Comparison of ENCODE assay signal across 8 cellular contexts in the genomic region with DNA sequence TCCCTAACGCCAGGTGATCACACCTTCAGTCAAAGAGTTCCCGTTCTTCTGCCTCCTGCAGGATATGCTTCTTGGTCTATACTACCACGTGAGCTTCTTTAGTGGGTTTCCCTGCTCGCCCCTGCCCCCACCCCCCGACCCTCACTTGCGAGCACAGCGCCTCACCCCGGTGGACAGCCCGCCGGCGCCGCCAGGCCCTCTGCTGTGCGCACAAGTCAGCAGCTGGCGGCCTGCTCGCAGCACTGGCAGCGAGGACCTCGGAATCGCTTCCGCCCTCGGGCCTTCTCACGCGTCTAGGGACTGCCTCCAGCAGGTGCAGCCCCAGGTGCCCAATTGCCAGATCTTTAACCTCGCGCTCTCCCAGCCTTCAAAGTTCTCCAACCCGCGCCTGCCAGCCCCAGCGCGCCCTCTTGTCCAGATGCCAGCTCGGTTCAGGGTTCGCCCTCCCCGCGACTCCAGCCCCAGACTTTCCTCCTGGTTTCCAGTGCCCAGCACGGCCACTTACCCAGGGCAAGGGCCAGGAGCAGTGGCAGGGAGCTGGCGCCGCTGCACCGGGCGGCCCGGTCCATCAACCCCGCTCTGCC. TPM values are rescaled to one million over a fixed set of nuclear protein-coding genes. Genes with fewer than 3 reads are reported as not detected.
DNase-seq lines count a peak whose midpoint lies in the region; ATAC-seq, FAIRE-seq and TF ChIP-seq lines count a peak whose summit lies in the region.

No MANE protein-coding gene starts in this region.

- CTCF ChIA-PET in Panc1 (lab: Charles Lee), result no interaction called here
- CTCF ChIA-PET in endothelial cell of umbilical vein (lab: Charles Lee), result interaction anchor here (0.6 to 1.5 kb wide), 9 partner anchors 41 to 605 kb away, joined by 3 to 9 read pairs (median 3); no protein-coding TSS in a partner anchor

- in situ Hi-C loops in Panc1 (cut with HindIII; ENCODE audit: low pct_unique_long_range_greater_than_20kb, low sequenced_read_pairs), result no loop called here

- H2AFZ ChIP-seq in endothelial cell of umbilical vein (ENCODE audit: low read depth, low read length), result peak overlapping the region; percentile 84

- no peaks in the 10 kb centered on the region for H4K20me1 ChIP-seq in endothelial cell of umbilical vein (replicated peaks; ENCODE audit: control insufficient read depth, extremely low read depth, insufficient read depth, low read length)

- H3K9ac ChIP-seq in endothelial cell of umbilical vein (replicated peaks; ENCODE audit: extremely low read depth, insufficient read depth, low read length), result peak overlapping the region; percentile 24

- ATAC-seq in HG02678 (IDR thresholded peaks at IDR 0.05; ENCODE audit: unreplicated experiment) (peak; percentile 54), Panc1 (peak; percentile 78), aorta (ENCODE audit: low FRiP score) (peak; percentile 83)

- no peaks in the 10 kb centered on the region; the same call in 1 of the 2 replicates for H3K36me3 ChIP-seq in Panc1 (ENCODE audit: control insufficient read depth, insufficient read depth, low read length)
- H3K36me3 ChIP-seq in endothelial cell of umbilical vein (ENCODE audit: control insufficient read depth in 2 of 2, extremely low read depth in 1 of 2, insufficient read depth in 2 of 2, low read length in 2 of 2), result no peaks in the 10 kb centered on the region
- no peaks in the 10 kb centered on the region for H3K36me3 ChIP-seq in aorta (ENCODE audit: control insufficient read depth in 1 of 2, insufficient read depth in 2 of 2, low read length in 1 of 2)

- H3K9me1 ChIP-seq in endothelial cell of umbilical vein (replicated peaks; ENCODE audit: control insufficient read depth, extremely low read depth, insufficient read depth, low read length), result no peaks in the 10 kb centered on the region

- dilution Hi-C loops in endothelial cell of umbilical vein (cut with MboI; ENCODE audit: extremely low pct_ligation_motif_present, low sequenced_read_pairs), result no loop called here

- intact Hi-C loops in Panc1 (cut with micrococcal nuclease; ENCODE audit: unreplicated experiment), result no loop called here
- intact Hi-C loops in endothelial cell of umbilical vein (cut with micrococcal nuclease), result loop anchor here (2.0 kb wide), 1 partner anchor 473 kb away; no protein-coding TSS in a partner anchor
- intact Hi-C loops in aorta (cut with DNase I), result loop anchor here in 1 of 2 donors (5.0 to 10.0 kb wide), 3 partner anchors 102 to 419 kb away; no protein-coding TSS in a partner anchor

- H3K9me3 ChIP-seq in Panc1 (ENCODE audit: control insufficient read depth, insufficient read depth, low read depth, low read length), result no peaks in the 10 kb centered on the region
- H3K9me3 ChIP-seq in endothelial cell of umbilical vein (replicated peaks; ENCODE audit: control insufficient read depth, insufficient read depth, low read length), result no peaks in the 10 kb centered on the region
- H3K9me3 ChIP-seq in aorta (ENCODE audit: control insufficient read depth, low read length), result no peaks in the 10 kb centered on the region

- peak overlapping the region; percentile 72 for H3K4me2 ChIP-seq in endothelial cell of umbilical vein (ENCODE audit: insufficient read depth, low read length)

- BruUV-seq in Panc1 (replicated peaks; lab: Mats Ljungman, UMichigan) (no TSS peak), endothelial cell of umbilical vein (replicated peaks; lab: Mats Ljungman, UMichigan) (no TSS peak)

- H3K4me3 ChIP-seq in Panc1 (ENCODE audit: low read depth in 2 of 2, low read length in 2 of 2) (peak overlapping the region; percentile 37 to 63), endothelial cell of umbilical vein (replicated peaks in 1 of 3; ENCODE audit: insufficient read depth in 1 of 3, low read depth in 1 of 3, low read length in 3 of 3) (peak overlapping the region; percentile 16 to 50 (median 39)), aorta (ENCODE audit: low read length in 2 of 2) (peak overlapping the region; percentile 56 to 78)

- POLR2A ChIA-PET in Panc1 (lab: Charles Lee) (no interaction called here), endothelial cell of umbilical vein (lab: Charles Lee) (no interaction called here)

- H3K79me2 ChIP-seq in endothelial cell of umbilical vein (ENCODE audit: control insufficient read depth, insufficient read depth, low read length), result no peaks in the 10 kb centered on the region

- H3K27ac ChIP-seq in Panc1 (ENCODE audit: low read length), result no peak overlapping the region
- H3K27ac ChIP-seq in endothelial cell of umbilical vein (ENCODE audit: insufficient read depth, low read depth, low read length), result no peak overlapping the region
- peak overlapping the region in 1 of 2 donors; percentile 74 for H3K27ac ChIP-seq in aorta (ENCODE audit: low read depth in 1 of 2, low read length in 2 of 2)

- TF ChIP-seq CTCF in Panc1 (IDR thresholded peaks at IDR 0.05) (peak; percentile 30), endothelial cell of umbilical vein (IDR thresholded peaks at IDR 0.05; ENCODE audit: extremely low read depth in 1 of 2, insufficient read depth in 1 of 2, low read depth in 1 of 2, low read length in 2 of 2) (peak; percentile 43 to 65)

- H3K4me1 ChIP-seq in Panc1 (ENCODE audit: control insufficient read depth, insufficient read depth, low read length) (no peaks in the 10 kb centered on the region), endothelial cell of umbilical vein (ENCODE audit: control insufficient read depth, extremely low read depth, insufficient read depth, low read length) (peaks cover 4% of the 10 kb centered on the region), aorta (ENCODE audit: control insufficient read depth in 1 of 2, insufficient read depth in 2 of 2, low read length in 2 of 2) (peaks cover 0 to 3% of the 10 kb centered on the region in 2 donors)

- peak; percentile 21 for FAIRE-seq in endothelial cell of umbilical vein (lab: Jason Lieb, UNC)

- H3K27me3 ChIP-seq in Panc1 (ENCODE audit: control insufficient read depth, insufficient read depth, low read length), result peaks cover 14% of the 10 kb centered on the region
- H3K27me3 ChIP-seq in endothelial cell of umbilical vein (ENCODE audit: control insufficient read depth in 2 of 2, insufficient read depth in 2 of 2, low read length in 2 of 2), result peaks cover 29 to 32% of the 10 kb centered on the region in 2 experiments
- no peaks in the 10 kb centered on the region for H3K27me3 ChIP-seq in aorta (ENCODE audit: control insufficient read depth in 1 of 2, insufficient read depth in 2 of 2, low read length in 1 of 2)

- peak; percentile 74 for DNase-seq in COR-L47 (lab: John Stamatoyannopoulos, UW)
- DNase-seq in Panc1 (ENCODE audit: low read depth, low spot score), result no peak
- DNase-seq in endothelial cell of umbilical vein (ENCODE audit: low read depth, low spot score), result peak; percentile 26
- peak; percentile 89 for DNase-seq in mesenteric fat pad (ENCODE audit: low spot score)
- peak; percentile 71 to 87 for DNase-seq in aorta
- no peak for DNase-seq in stimulated activated CD4-positive, alpha-beta T cell treated with anti-CD3 and anti-CD28 coated beads, Interleukin-12 subunit alpha, Interleukin-12 subunit beta, amount 100 ng/mL, for 4 hours
- DNase-seq in activated gamma-delta T cell treated with Interleukin-2 at 50 U/mL for 16 hours, result no peak

- no peak for TF ChIP-seq POLR2A in endothelial cell of umbilical vein (IDR thresholded peaks at IDR 0.05; ENCODE audit: low read depth, low read length)

- 1% methylated on average over 39 of the region's 39 CpGs for WGBS in aorta, 2 donors

TF ChIP-seq in endothelial cell of umbilical vein, 7 proteins besides CTCF, POLR2A, EP300 and RAD21:
- TF ChIP-seq MYC (IDR thresholded peaks at IDR 0.05; ENCODE audit: low read depth, low read length) (no peak), JUN (IDR thresholded peaks at IDR 0.05; ENCODE audit: borderline replicate concordance, insufficient read depth, insufficient read length, low read depth) (no peak), GATA2 (IDR thresholded peaks at IDR 0.05; ENCODE audit: insufficient read depth, insufficient read length, low read depth, low read length) (no peak), POLR2AphosphoS5 (IDR thresholded peaks at IDR 0.05; ENCODE audit: insufficient read depth, low read depth, low read length) (no peak), FOS (IDR thresholded peaks at IDR 0.05; ENCODE audit: borderline replicate concordance, insufficient read depth, low read length) (no peak), EZH2 (IDR thresholded peaks at IDR 0.05; ENCODE audit: borderline replicate concordance, low read depth, low read length, severe bottlenecking) (no peak)
- TF ChIP-seq, protein P1, sequence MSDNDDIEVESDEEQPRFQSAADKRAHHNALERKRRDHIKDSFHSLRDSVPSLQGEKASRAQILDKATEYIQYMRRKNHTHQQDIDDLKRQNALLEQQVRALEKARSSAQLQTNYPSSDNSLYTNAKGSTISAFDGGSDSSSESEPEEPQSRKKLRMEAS (IDR thresholded peaks at IDR 0.05; ENCODE audit: insufficient read depth, insufficient read length), result no peak

RNA-seq across cellular contexts. Expression of a gene that starts 0.5 kb away (rescaled TPM):
- 0.08 TPM for total RNA-seq in Panc1 (2021; ENCODE audit: unreplicated experiment)
- polyA plus RNA-seq in Panc1 (2012; ENCODE audit: insufficient read length), result not detected
- total RNA-seq in endothelial cell of umbilical vein, result not detected in 2 replicates
- polyA plus RNA-seq in endothelial cell of umbilical vein, result 0.04 and 0.05 TPM in 2 replicates
- polyA plus RNA-seq in endothelial cell of umbilical vein (2011; cell fraction: cytosol; rRNA removed), result 0.01 and 0.04 TPM in 2 replicates
- 0.07 TPM in 1 of 2 replicates, not detected in the other for polyA plus RNA-seq in endothelial cell of umbilical vein (2011; cell fraction: nucleus; rRNA removed)
- not detected in 2 replicates for polyA plus RNA-seq in endothelial cell of umbilical vein (2012)
- polyA minus RNA-seq in endothelial cell of umbilical vein, result 0.19 TPM in 1 of 2 replicates, not detected in the other
- polyA minus RNA-seq in endothelial cell of umbilical vein (2011; cell fraction: cytosol; rRNA and poly(A)+ RNA removed), result 0.31 TPM
- polyA minus RNA-seq in endothelial cell of umbilical vein (2011; cell fraction: nucleus; rRNA and poly(A)+ RNA removed), result not detected in 2 replicates
- total RNA-seq in mesenteric fat pad, result 1.3 TPM
- total RNA-seq in aorta, result 1 to 10 TPM; 9.4 to 10.0 TPM
- 10 to 100 TPM in 1 of 2 donors, 1 to 10 TPM in 1; 6.0 to 11.1 TPM for polyA plus RNA-seq in aorta

Comparison
In these comparisons a context has a peak if more than half of its experiments do, and no peak if none do; other contexts are left out.
1. DNase-seq: peak in COR-L47 (single experiment), endothelial cell of umbilical vein (single experiment), mesenteric fat pad (single experiment) and aorta (2 of 2); none in Panc1 (single experiment), stimulated activated CD4-positive, alpha-beta T cell treated with anti-CD3 and anti-CD28 coated beads, Interleukin-12 subunit alpha, Interleukin-12 subunit beta, amount 100 ng/mL, for 4 hours (single experiment) and activated gamma-delta T cell treated with Interleukin-2 at 50 U/mL for 16 hours (single experiment).
2. Peak in every context shown above with its lines, with median percentiles within 50 percentile points of each other: ATAC-seq and H3K4me3 ChIP-seq.